ENCODE assay signal across 8 cellular contexts in genomic region chr11:46529086-46529905, GRCh38.
DNase-seq lines count a peak whose midpoint lies in the region; ATAC-seq and TF ChIP-seq lines count a peak whose summit lies in the region.

No MANE protein-coding gene starts in this region.

- CTCF ChIA-PET in AG04450 (lab: Charles Lee) = interaction anchor here (0.6 to 2.3 kb wide), 54 partner anchors 9 to 1193 kb away, joined by 3 to 28 read pairs (median 4); partner anchors contain the start of genes CHRM4 and MDK

- H3K27me3 ChIP-seq in AG04450 (ENCODE audit: control insufficient read depth, insufficient read depth, low read length) (no peaks in the 10 kb centered on the region), SU-DHL-6 (ENCODE audit: low read length) (no peaks in the 10 kb centered on the region)

- H3K27ac ChIP-seq in AG04450 (ENCODE audit: low read depth, low read length) = no peak overlapping the region
- H3K27ac ChIP-seq in SU-DHL-6 (ENCODE audit: low read depth, low read length) = no peak overlapping the region

- H4K20me1 ChIP-seq in SU-DHL-6 (ENCODE audit: low read depth, low read length) = no peaks in the 10 kb centered on the region

- no peak overlapping the region for H3K4me3 ChIP-seq in AG04450 (ENCODE audit: low read depth, low read length)
- no peak overlapping the region for H3K4me3 ChIP-seq in SU-DHL-6 (ENCODE audit: insufficient read depth, low read length, poor library complexity, severe bottlenecking)

- no peaks in the 10 kb centered on the region for H3K9me3 Mint-ChIP-seq in activated naive CD4-positive, alpha-beta T cell treated with anti-CD3 and anti-CD28 coated beads, Interleukin-2, amount 50 U/mL, for 72 hours

- no peak for DNase-seq in AG04450 (ENCODE audit: low read depth, low spot score)
- DNase-seq in Kasumi-1 (lab: John Stamatoyannopoulos, UW) = peak; percentile 40 to 51
- DNase-seq in activated naive CD4-positive, alpha-beta T cell treated with anti-CD3 and anti-CD28 coated beads, Interleukin-2, amount 50 U/mL, for 72 hours (ENCODE audit: low spot score in 2 of 2) = peak; percentile 59 to 78
- peak; percentile 85 for DNase-seq in cardiac septum (ENCODE audit: low spot score)
- peak; percentile 40 for DNase-seq in renal cortical epithelial cell (ENCODE audit: low read depth)

- POLR2A ChIA-PET in AG04450 (lab: Yijun Ruan, JAX) = no interaction called here

- H3K9me3 ChIP-seq in AG04450 (ENCODE audit: control insufficient read depth, insufficient read depth, low read length) (no peaks in the 10 kb centered on the region), SU-DHL-6 (ENCODE audit: insufficient read depth, low read length) (no peaks in the 10 kb centered on the region)

- H3K9me2 ChIP-seq in SU-DHL-6 (replicated peaks; ENCODE audit: insufficient read depth, low read length) = no peaks in the 10 kb centered on the region

- no peak overlapping the region for H2AFZ ChIP-seq in SU-DHL-6 (ENCODE audit: low read depth, low read length, severe bottlenecking)

- H3K36me3 Mint-ChIP-seq in activated naive CD4-positive, alpha-beta T cell treated with anti-CD3 and anti-CD28 coated beads, Interleukin-2, amount 50 U/mL, for 72 hours = peaks cover 0 to 11% of the 10 kb centered on the region in 2 donors

- no peaks in the 10 kb centered on the region for H3F3A ChIP-seq in SU-DHL-6 (ENCODE audit: insufficient read depth)

- TF ChIP-seq CTCF in AG04450 (IDR thresholded peaks at IDR 0.05; ENCODE audit: low read depth, low read length) = peak; percentile 96
- peak; percentile 95 for TF ChIP-seq CTCF in SU-DHL-6 (IDR thresholded peaks at IDR 0.05; ENCODE audit: insufficient read depth, low read length, poor library complexity, severe bottlenecking)

- H3K4me2 ChIP-seq in SU-DHL-6 (ENCODE audit: low read depth, low read length, poor library complexity, severe bottlenecking) = no peak overlapping the region

- no peak overlapping the region for H3K9ac ChIP-seq in SU-DHL-6 (ENCODE audit: low read length)

- H3K79me2 ChIP-seq in SU-DHL-6 (ENCODE audit: insufficient read depth, low read length) = peaks cover 23% of the 10 kb centered on the region

- ATAC-seq in GM19023 (IDR thresholded peaks at IDR 0.05; ENCODE audit: unreplicated experiment) (peak; percentile 82), HG03520 (IDR thresholded peaks at IDR 0.05; ENCODE audit: unreplicated experiment) (no peak)
- ATAC-seq in activated naive CD4-positive, alpha-beta T cell treated with anti-CD3 and anti-CD28 coated beads, Interleukin-2, amount 50 U/mL, for 72 hours = peak; percentile 85 to 87

- H3K27ac Mint-ChIP-seq in activated naive CD4-positive, alpha-beta T cell treated with anti-CD3 and anti-CD28 coated beads, Interleukin-2, amount 50 U/mL, for 72 hours = peak overlapping the region; percentile 10 to 27

- intact Hi-C loops in cardiac septum (cut with DNase I) = loop anchor here (5.0 kb wide), 1 partner anchor 37 kb away; no protein-coding TSS in a partner anchor

- H3K36me3 ChIP-seq in SU-DHL-6 (ENCODE audit: low read length) = no peaks in the 10 kb centered on the region
